ENCODE assay signal across 16 cellular contexts in the genomic region with DNA sequence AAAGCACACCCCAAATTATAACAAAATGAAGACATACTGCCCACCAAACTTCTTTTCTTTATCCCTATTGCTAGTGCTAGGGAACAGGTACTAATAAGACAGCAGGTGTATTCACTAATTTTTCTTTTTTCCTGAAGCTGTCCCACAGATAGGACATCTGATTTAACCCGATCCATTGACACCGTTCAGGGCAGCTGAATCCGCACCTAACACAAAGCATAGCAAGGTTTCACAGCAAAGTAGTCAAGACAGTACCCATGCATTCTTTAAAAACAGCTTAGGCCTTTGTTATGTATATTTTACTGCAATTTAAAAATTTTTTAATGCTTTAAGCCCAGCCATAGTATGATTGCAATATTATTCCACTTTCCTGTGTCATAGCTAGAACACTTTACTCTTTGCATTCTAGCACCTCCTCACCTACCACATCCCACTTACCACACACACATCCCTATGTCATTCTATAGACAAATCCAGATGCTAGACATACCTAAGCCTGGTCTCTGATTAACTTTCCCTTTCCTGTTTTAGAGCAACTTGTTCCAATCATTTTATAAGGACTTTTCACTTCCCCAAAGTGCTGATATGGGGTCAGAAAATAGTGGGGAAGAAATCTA. TPM values are rescaled to one million over a fixed set of nuclear protein-coding genes. Genes with fewer than 3 reads are reported as not detected.
A peak's percentile ranks its signal among the peaks of the same experiment; 100 is the strongest.
DNase-seq lines count a peak whose midpoint lies in the region; ATAC-seq, FAIRE-seq and TF ChIP-seq lines count a peak whose summit lies in the region.
"Had no signal": no experiment of that assay in that cellular context is flagged by ENCODE, and none has a peak within 500 bp of the region (broad histone marks: within the 10 kb centered on the region; RNA-seq: fewer than 3 reads in every experiment).

No MANE protein-coding gene starts in this region.

- H3K4me3 ChIP-seq in ACC112 (ENCODE audit: low read depth, low read length) (peak overlapping the region; percentile 62), astrocyte (ENCODE audit: insufficient read depth, low read depth, low read length) (peak overlapping the region; percentile 41), neural progenitor cell (no peak overlapping the region)
- H3K4me3 ChIP-seq: mucosa of descending colon had no signal

- no peaks in the 10 kb centered on the region for H3K23me2 ChIP-seq in H9 (ENCODE audit: insufficient read length, low read depth, low read length, poor library complexity, severe bottlenecking)

- no peaks in the 10 kb centered on the region for H4K20me1 ChIP-seq in H9 (ENCODE audit: control insufficient read depth, insufficient read depth, insufficient read length)
- H4K20me1 ChIP-seq in astrocyte (ENCODE audit: insufficient read depth, low read length) = peaks cover 34% of the 10 kb centered on the region
- peaks cover 80% of the 10 kb centered on the region for H4K20me1 ChIP-seq in neural progenitor cell (ENCODE audit: low read depth)

- H3K23ac ChIP-seq in H9 (ENCODE audit: insufficient read length, low read depth, low read length) = no peak overlapping the region

- no peak overlapping the region for H3K4ac ChIP-seq in H9 (ENCODE audit: low read depth, low read length)

- H3K27me3 Mint-ChIP-seq in H9 (ENCODE audit: low read depth) = no peaks in the 10 kb centered on the region
- no peaks in the 10 kb centered on the region for H3K27me3 Mint-ChIP-seq in astrocyte (ENCODE audit: low read depth, unreplicated experiment)
- no peaks in the 10 kb centered on the region for H3K27me3 Mint-ChIP-seq in neural progenitor cell (ENCODE audit: insufficient read depth, low read depth)
- H3K27me3 Mint-ChIP-seq: activated B cell treated with CpG ODN at 0.5 μM for 24 hours; CD4-positive, alpha-beta T cell; dendritic cell treated with granulocyte-macrophage colony-stimulating factor and Interleukin-4, amounts not matched to agents 40 ng/mL and 50 ng/mL, for 4 days had no signal

- no peak for FAIRE-seq in astrocyte (lab: Jason Lieb, UNC)
- FAIRE-seq: G401.6 had no signal

- H3K79me1 ChIP-seq in H9 (ENCODE audit: insufficient read depth, low read depth, low read length, poor library complexity, severe bottlenecking) = peaks cover 3% of the 10 kb centered on the region

- ATAC-seq in HG02973 (IDR thresholded peaks at IDR 0.05; ENCODE audit: unreplicated experiment) = no peak
- ATAC-seq: foreskin keratinocyte, mucosa of descending colon had no signal

- H3K36me3 ChIP-seq in ACC112 (ENCODE audit: insufficient read depth, low read length) (no peaks in the 10 kb centered on the region), astrocyte (ENCODE audit: insufficient read depth, low read length) (no peaks in the 10 kb centered on the region), neural progenitor cell (no peaks in the 10 kb centered on the region)

- H3K36me3 Mint-ChIP-seq in H9 (ENCODE audit: insufficient read depth in 1 of 3, low read depth in 3 of 3) (peaks cover 1 to 5% (median 2%) of the 10 kb centered on the region in 3 experiments; a peak in 3 of 7 replicates), astrocyte (ENCODE audit: low read depth, unreplicated experiment) (no peaks in the 10 kb centered on the region), neural progenitor cell (peaks cover 14% of the 10 kb centered on the region)

- peaks cover 0 to 3% of the 10 kb centered on the region in 2 experiments; a peak in 3 of 4 replicates for H3K4me1 Mint-ChIP-seq in H9
- peaks cover 9% of the 10 kb centered on the region for H3K4me1 Mint-ChIP-seq in astrocyte (ENCODE audit: low read depth, unreplicated experiment)
- peaks cover 7% of the 10 kb centered on the region for H3K4me1 Mint-ChIP-seq in neural progenitor cell

- no peak overlapping the region for H4K91ac ChIP-seq in H9 (ENCODE audit: insufficient read length, low read depth, low read length)

- H4K8ac ChIP-seq in H9 (replicated peaks; ENCODE audit: insufficient read length, low read depth, low read length) = no peak overlapping the region

- no peak overlapping the region for H2BK15ac ChIP-seq in H9 (ENCODE audit: low read depth, low read length)

- no peak overlapping the region for H3K27ac Mint-ChIP-seq in H9
- no peak overlapping the region for H3K27ac Mint-ChIP-seq in astrocyte (ENCODE audit: unreplicated experiment)
- no peak overlapping the region for H3K27ac Mint-ChIP-seq in neural progenitor cell
- H3K27ac Mint-ChIP-seq: activated B cell treated with CpG ODN at 0.5 μM for 24 hours; CD4-positive, alpha-beta T cell; dendritic cell treated with granulocyte-macrophage colony-stimulating factor and Interleukin-4, amounts not matched to agents 40 ng/mL and 50 ng/mL, for 4 days had no signal

- H3K9ac ChIP-seq in H9 (ENCODE audit: extremely low read depth, insufficient read length, low read length) = no peak overlapping the region
- H3K9ac ChIP-seq in astrocyte (ENCODE audit: low read length) = peak overlapping the region; percentile 84
- no peak overlapping the region for H3K9ac ChIP-seq in neural progenitor cell

- no CpG with 5 or more reads among the region's 3 CpGs for WGBS in H9 (ENCODE audit: extremely low coverage, insufficient read length, low lambda C conversion rate)

- peaks cover 22% of the 10 kb centered on the region for H3K4me1 ChIP-seq in ACC112 (ENCODE audit: control insufficient read depth, insufficient read depth, low read length, unreplicated experiment)
- no peaks in the 10 kb centered on the region for H3K4me1 ChIP-seq in H9 (ENCODE audit: insufficient read depth, low read length)
- H3K4me1 ChIP-seq in astrocyte (ENCODE audit: insufficient read depth, low read length) = peaks cover 18% of the 10 kb centered on the region
- H3K4me1 ChIP-seq in neural progenitor cell = peaks cover 27% of the 10 kb centered on the region

- DNase-seq in H9 (no peak), astrocyte (ENCODE audit: low read depth) (peak; percentile 11), neural progenitor cell (ENCODE audit: low spot score) (peak; percentile 9), middle frontal gyrus (ENCODE audit: extremely low spot score, low spot score) (no peak), dedifferentiated amniotic fluid mesenchymal stem cell (ENCODE audit: extremely low spot score) (no peak)
- no peak for DNase-seq in stimulated activated CD4-positive, alpha-beta T cell treated with anti-CD3 and anti-CD28 coated beads, Interleukin-2, amount 100 ng/mL, for 48 hours
- DNase-seq: activated B cell treated with CpG ODN at 0.5 μM for 24 hours; CD4-positive, alpha-beta T cell; foreskin keratinocyte; mucosa of descending colon; stimulated activated CD4-positive, alpha-beta T cell treated with anti-CD3 and anti-CD28 coated beads, Interleukin-4, amount 100 ng/mL, for 24 hours; stimulated activated naive CD4-positive, alpha-beta T cell had no signal

- H2AK5ac ChIP-seq in H9 (ENCODE audit: insufficient read length, low read length) = no peak overlapping the region

- H3K14ac ChIP-seq in H9 (ENCODE audit: insufficient read depth, low read length) = no peak overlapping the region

- H3K9me3 Mint-ChIP-seq in H9 = no peaks in the 10 kb centered on the region
- H3K9me3 Mint-ChIP-seq in astrocyte (ENCODE audit: unreplicated experiment) = no peaks in the 10 kb centered on the region
- H3K9me3 Mint-ChIP-seq in neural progenitor cell = no peaks in the 10 kb centered on the region
- H3K9me3 Mint-ChIP-seq: activated B cell treated with CpG ODN at 0.5 μM for 24 hours; CD4-positive, alpha-beta T cell; dendritic cell treated with granulocyte-macrophage colony-stimulating factor and Interleukin-4, amounts not matched to agents 40 ng/mL and 50 ng/mL, for 4 days had no signal

- peak overlapping the region; percentile 28 for H3K4me2 ChIP-seq in H9 (ENCODE audit: insufficient read depth, insufficient read length, low read length)
- peak overlapping the region; percentile 88 for H3K4me2 ChIP-seq in astrocyte (ENCODE audit: low read length)
- H3K4me2 ChIP-seq in neural progenitor cell = peak overlapping the region; percentile 65

- H3K4me3 Mint-ChIP-seq in H9 (no peak overlapping the region), astrocyte (ENCODE audit: unreplicated experiment) (no peak overlapping the region), neural progenitor cell (no peak overlapping the region)
- H3K4me3 Mint-ChIP-seq: activated B cell treated with CpG ODN at 0.5 μM for 24 hours; CD4-positive, alpha-beta T cell; dendritic cell treated with granulocyte-macrophage colony-stimulating factor and Interleukin-4, amounts not matched to agents 40 ng/mL and 50 ng/mL, for 4 days had no signal

- TF ChIP-seq CTCF in H9 (conservative IDR thresholded peaks at IDR 0.05) (no peak), astrocyte (IDR thresholded peaks at IDR 0.05; ENCODE audit: insufficient read depth, low read depth, low read length) (no peak), neural progenitor cell (IDR thresholded peaks at IDR 0.05) (no peak)

- no peak overlapping the region for H4K5ac ChIP-seq in H9 (ENCODE audit: insufficient read length, low read depth, low read length)

- no peak overlapping the region for H3T11ph ChIP-seq in H9 (ENCODE audit: low read length)

- no peak overlapping the region for H2BK120ac ChIP-seq in H9 (ENCODE audit: low read depth, low read length, poor library complexity, severe bottlenecking)

- no peaks in the 10 kb centered on the region for H3K9me3 ChIP-seq in H9 (ENCODE audit: control insufficient read depth, low read depth, low read length)
- no peaks in the 10 kb centered on the region for H3K9me3 ChIP-seq in astrocyte (ENCODE audit: insufficient read depth, low read depth, low read length)
- H3K9me3 ChIP-seq in neural progenitor cell (ENCODE audit: low read depth) = no peaks in the 10 kb centered on the region
- H3K9me3 ChIP-seq: mucosa of descending colon had no signal

- H2BK5ac ChIP-seq in H9 (ENCODE audit: insufficient read length, low read length) = no peak overlapping the region

- H2BK20ac ChIP-seq in H9 (ENCODE audit: low read depth, low read length, poor library complexity, severe bottlenecking) = no peak overlapping the region

- peaks cover 66% of the 10 kb centered on the region for H3K79me2 ChIP-seq in ACC112 (ENCODE audit: control insufficient read depth, insufficient read depth, low read length, unreplicated experiment)
- H3K79me2 ChIP-seq in H9 (ENCODE audit: insufficient read depth, low read length) = peaks cover 3% of the 10 kb centered on the region; the same call in 1 of the 2 replicates
- H3K79me2 ChIP-seq in astrocyte (ENCODE audit: insufficient read depth, low read length) = peaks cover 86% of the 10 kb centered on the region
- H3K79me2 ChIP-seq in neural progenitor cell (ENCODE audit: low read depth) = peaks cover 100% of the 10 kb centered on the region

- no peak overlapping the region for H3K56ac ChIP-seq in H9 (ENCODE audit: insufficient read length, low read depth, low read length)

- H3K27me3 ChIP-seq in ACC112 (ENCODE audit: insufficient read depth, low read length) = no peaks in the 10 kb centered on the region
- no peaks in the 10 kb centered on the region for H3K27me3 ChIP-seq in H9 (ENCODE audit: insufficient read depth, low read length)
- no peaks in the 10 kb centered on the region for H3K27me3 ChIP-seq in astrocyte (ENCODE audit: insufficient read depth, low read length)
- no peaks in the 10 kb centered on the region for H3K27me3 ChIP-seq in neural progenitor cell
- H3K27me3 ChIP-seq: foreskin keratinocyte had no signal

- H3K27ac ChIP-seq in ACC112 (ENCODE audit: low read depth, low read length) = peak overlapping the region; percentile 91
- no peak overlapping the region for H3K27ac ChIP-seq in H9 (ENCODE audit: insufficient read length, low read depth, low read length)
- peak overlapping the region; percentile 62 for H3K27ac ChIP-seq in astrocyte (ENCODE audit: low read depth, low read length)
- peak overlapping the region; percentile 57 for H3K27ac ChIP-seq in neural progenitor cell
- H3K27ac ChIP-seq: foreskin keratinocyte had no signal

- H3F3A ChIP-seq in neural progenitor cell (ENCODE audit: low read depth) = peaks cover 25% of the 10 kb centered on the region

- H2AFZ ChIP-seq in ACC112 (ENCODE audit: low read length, unreplicated experiment) (peak overlapping the region; percentile 89), H9 (ENCODE audit: low read length) (no peak overlapping the region), astrocyte (ENCODE audit: low read depth, low read length) (no peak overlapping the region), neural progenitor cell (replicated peaks) (no peak overlapping the region)

- H2BK12ac ChIP-seq in H9 (ENCODE audit: insufficient read length, low read depth, low read length) = no peak overlapping the region

- H3K18ac ChIP-seq in H9 (ENCODE audit: insufficient read length, low read depth, low read length) = no peak overlapping the region

RNA-seq across cellular contexts. Expression of gene GATAD2B, which starts 40.4 kb away (rescaled TPM):
- total RNA-seq in H9 (2021) = 37.0 and 44.1 TPM in 2 replicates
- total RNA-seq in astrocyte = 48.4 and 56.9 TPM in 2 replicates
- total RNA-seq in neural progenitor cell (ENCODE audit: low replicate concordance) = 14.8 and 16.8 TPM in 2 replicates

Comparison
In these comparisons a context has a peak if more than half of its experiments do, and no peak if none do; other contexts are left out.
1. DNase-seq: peak in astrocyte (single experiment) and neural progenitor cell (single experiment); none in H9 (single experiment), middle frontal gyrus (single experiment), dedifferentiated amniotic fluid mesenchymal stem cell (single experiment) and stimulated activated CD4-positive, alpha-beta T cell treated with anti-CD3 and anti-CD28 coated beads, Interleukin-2, amount 100 ng/mL, for 48 hours (0 of 2).
2. H3K4me2 ChIP-seq: peak in every context shown above with its lines; median percentile 88 in astrocyte; 65 in neural progenitor cell; 28 in H9.